Comparison of ENCODE assay signal across 19 cellular contexts in the genomic region with DNA sequence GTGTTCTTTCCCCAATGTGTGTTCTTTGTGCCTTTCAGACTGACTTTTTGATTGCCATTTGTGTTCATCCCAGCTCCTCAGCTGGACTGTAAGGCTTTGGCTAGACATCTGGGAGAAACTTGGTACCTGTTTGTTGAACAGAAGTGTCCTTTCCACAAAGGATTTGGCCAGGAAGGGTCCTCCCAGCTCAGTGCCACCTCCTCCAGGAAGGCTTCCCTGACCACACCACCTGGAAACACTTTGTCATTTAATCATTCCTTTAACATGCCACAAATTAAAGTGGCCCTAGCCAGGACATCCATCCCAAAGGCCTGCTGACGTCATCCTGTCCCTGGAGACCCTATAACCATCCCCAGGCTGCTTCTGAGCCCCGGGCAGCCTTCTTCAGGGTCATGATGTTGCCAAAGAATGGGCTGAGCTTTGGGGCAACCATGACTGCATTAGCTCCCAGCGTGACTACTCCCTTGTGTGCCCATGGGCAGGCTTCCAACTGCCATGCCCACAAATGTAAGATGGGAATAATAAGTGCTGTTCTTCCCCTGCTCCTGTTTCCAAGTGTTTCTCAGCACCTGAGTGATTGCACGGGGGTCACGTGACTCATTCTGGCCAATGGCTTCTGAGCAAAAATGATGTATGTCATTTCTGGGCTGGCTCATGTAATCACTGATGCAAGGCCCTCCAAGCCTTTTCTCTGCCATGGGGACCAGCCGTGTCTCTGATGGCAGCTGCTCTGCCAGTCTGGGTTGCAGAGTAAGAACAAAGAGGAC.
DNase-seq lines count a peak whose midpoint lies in the region; ATAC-seq, FAIRE-seq and TF ChIP-seq lines count a peak whose summit lies in the region.
"Had no signal": no experiment of that assay in that cellular context is flagged by ENCODE, and none has a peak within 500 bp of the region (broad histone marks: within the 10 kb centered on the region; RNA-seq: fewer than 3 reads in every experiment).

No MANE protein-coding gene starts in this region.

- peaks cover 7% of the 10 kb centered on the region for H3K4me1 Mint-ChIP-seq in Caco-2 (ENCODE audit: low read depth, unreplicated experiment)

- ATAC-seq in HG03025 (IDR thresholded peaks at IDR 0.05; ENCODE audit: low FRiP score, unreplicated experiment) = no peak
- ATAC-seq in HG02588 (IDR thresholded peaks at IDR 0.05; ENCODE audit: unreplicated experiment) = no peak

- intact Hi-C loops in Caco-2 (cut with micrococcal nuclease; ENCODE audit: unreplicated experiment) = no loop called here

- H2AFZ ChIP-seq in keratinocyte (ENCODE audit: control insufficient read depth, low read length) = no peak overlapping the region

- H3K27ac ChIP-seq in keratinocyte (ENCODE audit: control insufficient read depth, insufficient read depth, low read length) = no peak overlapping the region
- H3K27ac ChIP-seq: SJSA1 had no signal

- peak overlapping the region; percentile 34 for H3K27ac Mint-ChIP-seq in Caco-2 (ENCODE audit: unreplicated experiment)
- H3K27ac Mint-ChIP-seq: B cell; CD4-positive, alpha-beta memory T cell had no signal

- H3K36me3 Mint-ChIP-seq in Caco-2 (ENCODE audit: insufficient read depth, unreplicated experiment) = peaks cover 6% of the 10 kb centered on the region
- H3K36me3 Mint-ChIP-seq: CD4-positive, alpha-beta memory T cell had no signal

- H3K9me3 ChIP-seq in Caco-2 = no peaks in the 10 kb centered on the region
- no peaks in the 10 kb centered on the region for H3K9me3 ChIP-seq in keratinocyte (ENCODE audit: control insufficient read depth, low read depth, low read length)
- H3K9me3 ChIP-seq: HAP-1, SJSA1 had no signal

- BruUV-seq in Caco-2 (replicated peaks; lab: Mats Ljungman, UMichigan) = no TSS peak

- H3K27me3 ChIP-seq in Caco-2 (replicated peaks; ENCODE audit: control insufficient read depth, insufficient read depth, low read length) (no peaks in the 10 kb centered on the region), keratinocyte (ENCODE audit: control insufficient read depth, extremely low read depth, insufficient read depth, low read length) (no peaks in the 10 kb centered on the region)
- H3K27me3 ChIP-seq: SJSA1 had no signal

- no peaks in the 10 kb centered on the region for H3K9me3 Mint-ChIP-seq in Caco-2 (ENCODE audit: unreplicated experiment)

- H3K4me1 ChIP-seq in Caco-2 (peaks cover 11% of the 10 kb centered on the region), keratinocyte (ENCODE audit: control insufficient read depth, extremely low read depth, insufficient read depth, low read length) (peaks cover 32% of the 10 kb centered on the region)

- H3K4me3 ChIP-seq in Caco-2 (ENCODE audit: low read depth, low read length) = no peak overlapping the region
- no peak overlapping the region for H3K4me3 ChIP-seq in keratinocyte (ENCODE audit: control insufficient read depth in 2 of 3, extremely low read depth in 1 of 3, insufficient read depth in 2 of 3, low read depth in 1 of 3, low read length in 3 of 3)
- H3K4me3 ChIP-seq: HAP-1, SJSA1 had no signal

- H3K4me3 Mint-ChIP-seq in Caco-2 (ENCODE audit: unreplicated experiment) = no peak overlapping the region
- H3K4me3 Mint-ChIP-seq: B cell; CD4-positive, alpha-beta memory T cell had no signal

- H3K9ac ChIP-seq in keratinocyte (ENCODE audit: control insufficient read depth, extremely low read depth, insufficient read depth, low read length) = no peak overlapping the region

- no peaks in the 10 kb centered on the region for H3K27me3 Mint-ChIP-seq in Caco-2 (ENCODE audit: insufficient read depth, unreplicated experiment)
- H3K27me3 Mint-ChIP-seq: CD4-positive, alpha-beta memory T cell had no signal

- FAIRE-seq in RCC 7860 (lab: Jason Lieb, UNC) = no peak
- FAIRE-seq in keratinocyte (lab: Jason Lieb, UNC) = peak; percentile 43
- FAIRE-seq: HTR-8/SVneo had no signal

- no peaks in the 10 kb centered on the region for H4K20me1 ChIP-seq in keratinocyte (ENCODE audit: control insufficient read depth, extremely low read depth, insufficient read depth, low read length)

- dilution Hi-C loops in keratinocyte (cut with MboI; ENCODE audit: extremely low pct_ligation_motif_present, low sequenced_read_pairs) = no loop called here

- H3K4me2 ChIP-seq in keratinocyte (ENCODE audit: control insufficient read depth, extremely low read depth, insufficient read depth, low read depth, low read length) = no peak overlapping the region

- no peaks in the 10 kb centered on the region for H3K9me1 ChIP-seq in keratinocyte (ENCODE audit: control insufficient read depth, extremely low read depth, insufficient read depth, low read length)

- CTCF ChIA-PET in Caco-2 (lab: Charles Lee) = no interaction called here

- no peaks in the 10 kb centered on the region for H3K36me3 ChIP-seq in Caco-2 (ENCODE audit: control insufficient read depth, insufficient read depth, low read length)
- H3K36me3 ChIP-seq in keratinocyte (ENCODE audit: control insufficient read depth in 2 of 2, extremely low read depth in 1 of 2, insufficient read depth in 2 of 2, low read length in 2 of 2) = no peaks in the 10 kb centered on the region
- H3K36me3 ChIP-seq: HAP-1, SJSA1 had no signal

- H3K79me2 ChIP-seq in keratinocyte (ENCODE audit: control insufficient read depth, insufficient read depth, low read length) = no peaks in the 10 kb centered on the region

- TF ChIP-seq CTCF in Caco-2 (IDR thresholded peaks at IDR 0.05; ENCODE audit: insufficient read depth in 1 of 2, low read depth in 1 of 2, low read length in 1 of 2, severe bottlenecking in 1 of 2, unreplicated experiment in 1 of 2) = no peak
- TF ChIP-seq CTCF in keratinocyte (optimal IDR thresholded peaks at IDR 0.05 in 1 of 3, IDR thresholded peaks at IDR 0.05 in 1 of 3, conservative IDR thresholded peaks at IDR 0.05 in 1 of 3; ENCODE audit: extremely low read depth in 1 of 3, insufficient read depth in 2 of 3, low read length in 3 of 3) = no peak

- POLR2A ChIA-PET in Caco-2 (lab: Charles Lee) = interaction anchor here (1.2 kb wide), 1 partner anchor 252 kb away, joined by 3 read pairs; no protein-coding TSS in a partner anchor

- DNase-seq in Caco-2 (no peak), H4 (ENCODE audit: low spot score) (peak; percentile 43), RCC 7860 (ENCODE audit: low spot score) (peak; percentile 7), keratinocyte (ENCODE audit: low read depth, low spot score) (no peak), HuH-7.5 (ENCODE audit: low spot score) (no peak), DMS79 (lab: John Stamatoyannopoulos, UW) (no peak)
- DNase-seq: CD4-positive, alpha-beta memory T cell; DMS 273 treated with DMSO at 0.1 percent for 48 hours; MM.1S; NCI-H1105; NCI-H187; NCI-H446 treated with DMSO at 0.1 percent for 48 hours; NCI-H82 had no signal

Comparison
In these comparisons a context has a peak if more than half of its experiments do, and no peak if none do; other contexts are left out.
1. DNase-seq: peak in H4 (single experiment) and RCC 7860 (single experiment); none in Caco-2 (0 of 2), keratinocyte (single experiment), HuH-7.5 (single experiment) and DMS79 (single experiment).